ENCODE assay signal across 11 cellular contexts in genomic region chr4:47525154-47525819, GRCh38. TPM values are rescaled to one million over a fixed set of nuclear protein-coding genes. Genes with fewer than 3 reads are reported as not detected.
DNase-seq lines count a peak whose midpoint lies in the region; ATAC-seq and TF ChIP-seq lines count a peak whose summit lies in the region.
"Had no signal": no experiment of that assay in that cellular context is flagged by ENCODE, and none has a peak within 500 bp of the region (broad histone marks: within the 10 kb centered on the region; RNA-seq: fewer than 3 reads in every experiment).

No MANE protein-coding gene starts in this region.

- DNase-seq in AG09319 (ENCODE audit: extremely low read depth, low read depth) (peak; percentile 61), RWPE1 (ENCODE audit: low spot score) (peak; percentile 60), fibroblast of lung (ENCODE audit: low read depth in 2 of 2) (peak; percentile 95 to 98), non-pigmented ciliary epithelial cell (ENCODE audit: low read depth) (peak; percentile 94), progenitor cell of endocrine pancreas (ENCODE audit: low spot score, unreplicated experiment) (no peak), T-cell (no peak), NCI-H2227 treated with DMSO at 0.1 percent for 48 hours (lab: John Stamatoyannopoulos, UW) (no peak)
- DNase-seq: activated CD4-positive, alpha-beta T cell treated with anti-CD3 and anti-CD28 coated beads, Interleukin-2, amount 50 U/mL, for 4 hours; central memory CD4-positive, alpha-beta T cell; stimulated activated CD4-positive, alpha-beta T cell treated with anti-CD3 and anti-CD28 coated beads, Interleukin-1b, Interleukin-23, amount 100 ng/mL, for 48 hours had no signal

- H3K36me3 Mint-ChIP-seq in progenitor cell of endocrine pancreas (ENCODE audit: insufficient read depth) (peaks cover 39% of the 10 kb centered on the region), T-cell (peaks cover 26% of the 10 kb centered on the region)

- H3K27ac Mint-ChIP-seq in progenitor cell of endocrine pancreas (no peak overlapping the region), T-cell (no peak overlapping the region)

- H2AFZ ChIP-seq in fibroblast of lung (ENCODE audit: low read length) = no peak overlapping the region

- H3K4me2 ChIP-seq in fibroblast of lung (ENCODE audit: extremely low read depth, insufficient read depth, low read length) = peak overlapping the region; percentile 76

- H3K27ac ChIP-seq in RWPE1 (no peak overlapping the region), fibroblast of lung (ENCODE audit: insufficient read depth, low read length) (peak overlapping the region; percentile 86)

- peak overlapping the region in 1 of 4 experiments; percentile 4 for H3K4me3 ChIP-seq in fibroblast of lung (replicated peaks in 1 of 4; ENCODE audit: control extremely low read depth in 1 of 4, insufficient read depth in 1 of 4, low read depth in 3 of 4, low read length in 4 of 4)

- POLR2A ChIA-PET in RWPE1 (lab: Yijun Ruan, JAX; ENCODE audit: low non-redundant PET) (no interaction called here), T-cell (lab: Charles Lee) (no interaction called here)

- H3K79me2 ChIP-seq in fibroblast of lung (ENCODE audit: control insufficient read depth, insufficient read depth, low read length) = peaks cover 1% of the 10 kb centered on the region

- no peak for TF ChIP-seq CTCF in AG09319 (IDR thresholded peaks at IDR 0.05; ENCODE audit: low read depth, low read length)
- no peak for TF ChIP-seq CTCF in RWPE1 (conservative IDR thresholded peaks at IDR 0.05; ENCODE audit: low read depth)
- TF ChIP-seq CTCF in fibroblast of lung (conservative IDR thresholded peaks at IDR 0.05 in 1 of 2, IDR thresholded peaks at IDR 0.05 in 1 of 2; ENCODE audit: low read depth in 1 of 2, low read length in 2 of 2) = no peak
- no peak for TF ChIP-seq CTCF in progenitor cell of endocrine pancreas (IDR thresholded peaks at IDR 0.05; ENCODE audit: unreplicated experiment)

- peaks cover 16% of the 10 kb centered on the region for H3K4me1 ChIP-seq in fibroblast of lung (ENCODE audit: control insufficient read depth, extremely low read depth, insufficient read depth, low read length)

- H3K27me3 Mint-ChIP-seq in progenitor cell of endocrine pancreas = no peaks in the 10 kb centered on the region
- H3K27me3 Mint-ChIP-seq in T-cell = no peaks in the 10 kb centered on the region

- no peaks in the 10 kb centered on the region for H4K20me1 ChIP-seq in fibroblast of lung (ENCODE audit: control insufficient read depth, extremely low read depth, insufficient read depth, low read length)

- H3K4me3 Mint-ChIP-seq in progenitor cell of endocrine pancreas (ENCODE audit: low read depth) (no peak overlapping the region), T-cell (no peak overlapping the region)

- H3K27me3 ChIP-seq in fibroblast of lung (ENCODE audit: control insufficient read depth, insufficient read depth, low read length) = no peaks in the 10 kb centered on the region

- no peak overlapping the region for H3K9ac ChIP-seq in fibroblast of lung (ENCODE audit: insufficient read depth, low read length)

- H3K36me3 ChIP-seq in fibroblast of lung (ENCODE audit: control insufficient read depth, insufficient read depth, low read length) = no peaks in the 10 kb centered on the region

- ATAC-seq in HG02840 (IDR thresholded peaks at IDR 0.05; ENCODE audit: low FRiP score, unreplicated experiment) (no peak), T-cell (replicated peaks in 1 of 4) (no peak)

- H3K9me3 ChIP-seq in fibroblast of lung (ENCODE audit: control insufficient read depth, insufficient read depth, low read depth, low read length) = no peaks in the 10 kb centered on the region

- CTCF ChIA-PET in RWPE1 (lab: Yijun Ruan, JAX) = no interaction called here
- CTCF ChIA-PET in T-cell (lab: Charles Lee) = interaction anchor here in 1 of 2 donors (0.9 kb wide), 1 partner anchor 16 kb away, joined by 3 read pairs; no protein-coding TSS in a partner anchor

- peaks cover 14% of the 10 kb centered on the region for H3K9me3 Mint-ChIP-seq in progenitor cell of endocrine pancreas (ENCODE audit: low read depth)
- H3K9me3 Mint-ChIP-seq in T-cell = peaks cover 2 to 14% (median 5%) of the 10 kb centered on the region in 3 donors

- no peaks in the 10 kb centered on the region for H3K4me1 Mint-ChIP-seq in progenitor cell of endocrine pancreas (ENCODE audit: low read depth)
- peaks cover 4 to 7% (median 4%) of the 10 kb centered on the region in 3 donors for H3K4me1 Mint-ChIP-seq in T-cell

RNA-seq across cellular contexts. Expression of gene ATP10D, which starts 40.2 kb away (rescaled TPM):
- total RNA-seq in fibroblast of lung (31.3 and 40.8 TPM in 2 replicates), progenitor cell of endocrine pancreas (35.2 TPM in 2 replicates), T-cell (1 to 10 TPM; 2.3 to 8.0 (median 5.0) TPM)
- polyA plus RNA-seq in fibroblast of lung = 24.6 and 29.0 TPM in 2 replicates
- polyA plus RNA-seq in fibroblast of lung (2012) = 14.4 and 17.7 TPM in 2 replicates
- 102 and 118 TPM in 2 replicates for polyA minus RNA-seq in fibroblast of lung (ENCODE audit: low replicate concordance)

Comparison
In these comparisons a context has a peak if more than half of its experiments do, and no peak if none do; other contexts are left out.
1. DNase-seq: peak in AG09319 (single experiment), RWPE1 (single experiment), fibroblast of lung (2 of 2) and non-pigmented ciliary epithelial cell (single experiment); none in progenitor cell of endocrine pancreas (single experiment), T-cell (0 of 34) and NCI-H2227 treated with DMSO at 0.1 percent for 48 hours (single experiment).